1 cellular context compared by ENCODE assay signal in genomic region chr12:92921877-92922276, GRCh38.
TF ChIP-seq lines count a peak whose summit lies in the region.

No MANE protein-coding gene starts in this region.

TF ChIP-seq in GM12878, 131 proteins besides CTCF, POLR2A, EP300 and RAD21 (continued from another document):
- TF ChIP-seq, protein P1, sequence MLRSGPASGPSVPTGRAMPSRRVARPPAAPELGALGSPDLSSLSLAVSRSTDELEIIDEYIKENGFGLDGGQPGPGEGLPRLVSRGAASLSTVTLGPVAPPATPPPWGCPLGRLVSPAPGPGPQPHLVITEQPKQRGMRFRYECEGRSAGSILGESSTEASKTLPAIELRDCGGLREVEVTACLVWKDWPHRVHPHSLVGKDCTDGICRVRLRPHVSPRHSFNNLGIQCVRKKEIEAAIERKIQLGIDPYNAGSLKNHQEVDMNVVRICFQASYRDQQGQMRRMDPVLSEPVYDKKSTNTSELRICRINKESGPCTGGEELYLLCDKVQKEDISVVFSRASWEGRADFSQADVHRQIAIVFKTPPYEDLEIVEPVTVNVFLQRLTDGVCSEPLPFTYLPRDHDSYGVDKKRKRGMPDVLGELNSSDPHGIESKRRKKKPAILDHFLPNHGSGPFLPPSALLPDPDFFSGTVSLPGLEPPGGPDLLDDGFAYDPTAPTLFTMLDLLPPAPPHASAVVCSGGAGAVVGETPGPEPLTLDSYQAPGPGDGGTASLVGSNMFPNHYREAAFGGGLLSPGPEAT (IDR thresholded peaks at IDR 0.05; ENCODE audit: low read depth): peak; percentile 49; the same call in 1 of the 2 replicates
- peak; percentile 80 for TF ChIP-seq TCF3 (IDR thresholded peaks at IDR 0.05; ENCODE audit: borderline replicate concordance, insufficient read depth, low read depth, low read length)
- no peak for TF ChIP-seq BACH1 (IDR thresholded peaks at IDR 0.05; ENCODE audit: borderline replicate concordance)
- no peak for TF ChIP-seq NR2F1 (conservative IDR thresholded peaks at IDR 0.05)
- TF ChIP-seq PML (IDR thresholded peaks at IDR 0.05; ENCODE audit: low read length): 0 out of 2 replicates have a peak, but pooled peaks have one; percentile 31
- no peak for TF ChIP-seq KAT2A (conservative IDR thresholded peaks at IDR 0.05; ENCODE audit: control insufficient read depth, low read depth, low read length)
